In genomic region chr9:137833721-137834613, GRCh38 we compare ENCODE assay signal across 1 cellular context.
TF ChIP-seq lines count a peak whose summit lies in the region.

No MANE protein-coding gene starts in this region.

TF ChIP-seq in GM12878, 131 proteins besides CTCF, POLR2A, EP300 and RAD21 (continued from another document):
- TF ChIP-seq NKRF (conservative IDR thresholded peaks at IDR 0.05) = no peak
- no peak for TF ChIP-seq ATF7 (IDR thresholded peaks at IDR 0.05; ENCODE audit: low read depth)
- no peak for TF ChIP-seq JUND (IDR thresholded peaks at IDR 0.05; ENCODE audit: low read depth, low read length)
